ENCODE assay signal across 18 cellular contexts in genomic region chr11:1830119-1830499, GRCh38. TPM values are rescaled to one million over a fixed set of nuclear protein-coding genes. Genes with fewer than 3 reads are reported as not detected.
DNase-seq lines count a peak whose midpoint lies in the region; ATAC-seq and TF ChIP-seq lines count a peak whose summit lies in the region.
"Had no signal": no experiment of that assay in that cellular context is flagged by ENCODE, and none has a peak within 500 bp of the region (broad histone marks: within the 10 kb centered on the region; RNA-seq: fewer than 3 reads in every experiment).

No MANE protein-coding gene starts in this region.

- TF ChIP-seq CTCF in DND-41 (IDR thresholded peaks at IDR 0.05; ENCODE audit: borderline replicate concordance, extremely low read depth, low read length, poor library complexity, severe bottlenecking) (no peak), coronary artery (IDR thresholded peaks at IDR 0.05) (no peak), progenitor cell of endocrine pancreas (IDR thresholded peaks at IDR 0.05; ENCODE audit: unreplicated experiment) (no peak)

- H3K9me3 ChIP-seq in DND-41 (ENCODE audit: insufficient read depth, low read length, severe bottlenecking): no peaks in the 10 kb centered on the region
- H3K9me3 ChIP-seq in MG63: no peaks in the 10 kb centered on the region
- H3K9me3 ChIP-seq: gastrocnemius medialis, uterus had no signal

- no peaks in the 10 kb centered on the region for H3K36me3 ChIP-seq in DND-41 (ENCODE audit: insufficient read depth, low read length)
- no peaks in the 10 kb centered on the region for H3K36me3 ChIP-seq in MG63
- H3K36me3 ChIP-seq: cardiac muscle cell, gastrocnemius medialis, uterus had no signal

- no peak overlapping the region for H3K9ac ChIP-seq in DND-41 (ENCODE audit: low read depth, low read length)

- H3K36me3 Mint-ChIP-seq in progenitor cell of endocrine pancreas (ENCODE audit: insufficient read depth): no peaks in the 10 kb centered on the region
- H3K36me3 Mint-ChIP-seq: immature natural killer cell had no signal

- no peak overlapping the region for H3K4me3 Mint-ChIP-seq in progenitor cell of endocrine pancreas (ENCODE audit: low read depth)
- H3K4me3 Mint-ChIP-seq: endodermal cell, immature natural killer cell had no signal

- no peak for ATAC-seq in DND-41 (ENCODE audit: insufficient read depth, low read depth)
- no peak for ATAC-seq in HG03442 (IDR thresholded peaks at IDR 0.05; ENCODE audit: unreplicated experiment)
- no peak for ATAC-seq in HG02938 (IDR thresholded peaks at IDR 0.05; ENCODE audit: unreplicated experiment)
- ATAC-seq: gastrocnemius medialis had no signal

- DNase-seq in DND-41 (no peak), MG63 (peak; percentile 62), coronary artery (ENCODE audit: low spot score) (no peak), progenitor cell of endocrine pancreas (ENCODE audit: low spot score, unreplicated experiment) (no peak), erythroblast (lab: John Stamatoyannopoulos, UW) (no peak)
- no peak for DNase-seq in activated T-cell treated with anti-CD3 and anti-CD28 coated beads, Interleukin-2, amount 50 U/mL, for 1 hour
- DNase-seq: activated gamma-delta T cell treated with Interleukin-2 at 50 U/mL for 16 hours, C1 segment of cervical spinal cord, gastrocnemius medialis, immature natural killer cell, KG1, NCI-H187 treated with DMSO at 0.1 percent for 48 hours, RPMI8226 had no signal

- no peaks in the 10 kb centered on the region for H3K79me2 ChIP-seq in DND-41 (ENCODE audit: insufficient read depth, low read length)

- peaks cover 14% of the 10 kb centered on the region for H3K4me1 ChIP-seq in DND-41 (ENCODE audit: insufficient read depth, low read length)
- H3K4me1 ChIP-seq: gastrocnemius medialis, uterus had no signal

- H3K27me3 Mint-ChIP-seq in progenitor cell of endocrine pancreas: peaks cover 4% of the 10 kb centered on the region

- no peak overlapping the region for H2AFZ ChIP-seq in DND-41 (ENCODE audit: low read depth, low read length)

- no peak overlapping the region for H3K4me2 ChIP-seq in DND-41 (ENCODE audit: insufficient read depth, low read length)

- H3K4me1 Mint-ChIP-seq in progenitor cell of endocrine pancreas (ENCODE audit: low read depth): peaks cover 23% of the 10 kb centered on the region
- H3K4me1 Mint-ChIP-seq: endodermal cell had no signal

- H3K27ac ChIP-seq in DND-41 (ENCODE audit: low read length) (peak overlapping the region; percentile 27; the same call in 1 of the 2 replicates), coronary artery (peak overlapping the region; percentile 55 to 97)
- H3K27ac ChIP-seq: cardiac muscle cell, gastrocnemius medialis, uterus had no signal

- H4K20me1 ChIP-seq in DND-41 (ENCODE audit: insufficient read depth, low read length): no peaks in the 10 kb centered on the region

- no peak for TF ChIP-seq POLR2A in erythroblast (IDR thresholded peaks at IDR 0.05; ENCODE audit: low read length)

- peak overlapping the region; percentile 92 for H3K27ac Mint-ChIP-seq in progenitor cell of endocrine pancreas
- H3K27ac Mint-ChIP-seq: endodermal cell, immature natural killer cell had no signal

- no peaks in the 10 kb centered on the region for H3K27me3 ChIP-seq in DND-41 (ENCODE audit: insufficient read depth, low read length, poor library complexity)
- H3K27me3 ChIP-seq in MG63: no peaks in the 10 kb centered on the region
- H3K27me3 ChIP-seq: cardiac muscle cell, gastrocnemius medialis, uterus had no signal

- H3K4me3 ChIP-seq in DND-41 (ENCODE audit: low read depth in 1 of 2, low read length in 2 of 2): no peak overlapping the region
- H3K4me3 ChIP-seq in MG63: no peak overlapping the region
- H3K4me3 ChIP-seq in coronary artery: no peak overlapping the region
- H3K4me3 ChIP-seq: cardiac muscle cell, gastrocnemius medialis, uterus had no signal

- H3K9me3 Mint-ChIP-seq in progenitor cell of endocrine pancreas (ENCODE audit: low read depth): no peaks in the 10 kb centered on the region
- H3K9me3 Mint-ChIP-seq: endodermal cell, immature natural killer cell had no signal

RNA-seq across cellular contexts. Expression of gene SYT8, which starts 4.7 kb away (rescaled TPM):
- not detected in 2 replicates for total RNA-seq in MG63 (2014; rRNA removed; shearing (Covaris generic); ENCODE audit: low replicate concordance)
- total RNA-seq in progenitor cell of endocrine pancreas: 0.69 and 1.5 TPM in 2 replicates
- total RNA-seq: cardiac muscle cell, endodermal cell, gastrocnemius medialis had no signal

RNA-seq across cellular contexts. Expression of gene TNNI2, which starts 8.7 kb away (rescaled TPM):
- total RNA-seq in MG63 (2014; rRNA removed; shearing (Covaris generic); ENCODE audit: low replicate concordance): not detected in 2 replicates
- 0.55 and 0.69 TPM in 2 replicates for total RNA-seq in progenitor cell of endocrine pancreas
- total RNA-seq: endodermal cell had no signal

RNA-seq across cellular contexts. Expression of gene LSP1, which starts 22.8 kb away (rescaled TPM):
- 41.7 and 66.6 TPM in 2 replicates for total RNA-seq in MG63 (2014; rRNA removed; shearing (Covaris generic); ENCODE audit: low replicate concordance)
- not detected in 2 replicates for total RNA-seq in progenitor cell of endocrine pancreas
- total RNA-seq: cardiac muscle cell, endodermal cell had no signal

Comparison
In these comparisons a context has a peak if more than half of its experiments do, and no peak if none do; other contexts are left out.
1. RNA of gene LSP1, which starts 22.8 kb away (total RNA-seq): 41.7 to 66.6 TPM in MG63; not detected in progenitor cell of endocrine pancreas; every median in the first group is over 10 times any median in the second.